13 cellular contexts compared by ENCODE assay signal in the genomic region with DNA sequence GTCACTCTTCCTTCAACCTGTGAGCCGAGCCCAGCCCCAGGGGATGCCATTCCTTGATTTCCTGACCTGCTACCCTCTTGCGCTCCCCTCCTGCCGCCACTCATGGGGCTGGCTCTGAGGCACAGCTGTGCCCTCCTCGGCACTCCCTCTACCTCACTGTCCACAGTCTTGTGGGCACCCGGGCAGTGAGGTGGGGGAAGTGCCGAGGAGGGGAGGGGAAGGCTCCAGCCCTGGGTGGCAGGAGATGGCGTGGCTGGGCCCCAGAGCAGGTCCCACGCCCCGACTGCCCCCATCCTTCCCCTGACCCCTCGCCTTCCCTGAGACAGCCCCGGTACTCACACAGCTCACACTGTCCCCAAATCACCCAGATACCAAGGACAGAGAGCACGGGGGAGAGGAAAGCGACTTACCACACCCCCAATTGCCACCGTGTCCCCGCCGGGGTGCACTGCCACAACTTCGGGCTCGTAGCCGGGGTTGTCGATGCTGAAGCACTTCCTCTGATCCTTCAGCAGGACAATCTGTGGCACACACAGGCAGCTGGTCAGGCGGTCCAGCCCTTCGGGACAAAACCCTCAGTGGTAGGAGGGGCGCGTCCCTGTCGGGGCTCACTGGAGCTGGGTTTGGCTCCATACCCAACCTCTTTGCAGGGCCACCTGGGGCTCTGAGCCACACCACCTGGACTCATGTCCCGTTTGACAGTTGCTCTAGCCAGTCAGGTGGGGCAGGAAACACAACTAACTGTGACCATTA. TPM values are rescaled to one million over a fixed set of nuclear protein-coding genes. Genes with fewer than 3 reads are reported as not detected.
DNase-seq lines count a peak whose midpoint lies in the region; ATAC-seq, FAIRE-seq and TF ChIP-seq lines count a peak whose summit lies in the region.
"Had no signal": no experiment of that assay in that cellular context is flagged by ENCODE, and none has a peak within 500 bp of the region (broad histone marks: within the 10 kb centered on the region; RNA-seq: fewer than 3 reads in every experiment).

No MANE protein-coding gene starts in this region.

- intact Hi-C loops in right lobe of liver (cut with DNase I): no loop called here

- WGBS in right lobe of liver (ENCODE audit: insufficient coverage, low coverage, low lambda C conversion rate, missing lambda C conversion rate): 87% methylated on average over 11 of the region's 26 CpGs
- 85 to 93% methylated on average over 10 to 22 of the region's 26 CpGs for WGBS in upper lobe of left lung, 2 donors
- WGBS in hepatocyte (ENCODE audit: low lambda C conversion rate, missing lambda C conversion rate): 98% methylated on average over 23 of the region's 26 CpGs

- no peak for FAIRE-seq in astrocyte (lab: Jason Lieb, UNC)

- H3K4me2 ChIP-seq in astrocyte (ENCODE audit: low read length) (no peak overlapping the region), hepatocyte (no peak overlapping the region)

- CTCF ChIA-PET in activated naive CD4-positive, alpha-beta T cell treated with anti-CD3 and anti-CD28 coated beads, Interleukin-2, amount 10 ng/mL, durations not matched to agents 7 days and 5 days (lab: Charles Lee): no interaction called here

- no peak for DNase-seq in activated naive CD4-positive, alpha-beta T cell treated with anti-CD3 and anti-CD28 coated beads, Interleukin-2, amount 10 ng/mL, durations not matched to agents 7 days and 5 days
- no peak for DNase-seq in activated naive CD4-positive, alpha-beta T cell treated with Interleukin-2 at 50 U/mL for 16 hours
- DNase-seq in astrocyte (ENCODE audit: low read depth): no peak
- DNase-seq in right lobe of liver: peak in 2 of 3 donors; percentile 44
- DNase-seq in upper lobe of left lung: peak in 1 of 2 donors; percentile 18
- no peak for DNase-seq in effector CD4-positive, alpha-beta T cell
- no peak for DNase-seq in nucleus accumbens (lab: John Stamatoyannopoulos, UW)
- DNase-seq in hepatocyte (ENCODE audit: low spot score): no peak
- DNase-seq: KG1, mesendoderm, NCI-H146, SIG-M5 had no signal

- peaks cover 87% of the 10 kb centered on the region for H3K36me3 ChIP-seq in astrocyte (ENCODE audit: insufficient read depth, low read length)
- H3K36me3 ChIP-seq in right lobe of liver: peaks cover 13 to 84% (median 41%) of the 10 kb centered on the region in 4 donors
- peaks cover 80 to 100% (median 99%) of the 10 kb centered on the region in 4 donors for H3K36me3 ChIP-seq in upper lobe of left lung
- H3K36me3 ChIP-seq in hepatocyte (replicated peaks; ENCODE audit: insufficient read depth, low read depth): no peaks in the 10 kb centered on the region

- H3K9me3 ChIP-seq in astrocyte (ENCODE audit: insufficient read depth, low read depth, low read length) (no peaks in the 10 kb centered on the region), right lobe of liver (no peaks in the 10 kb centered on the region), upper lobe of left lung (no peaks in the 10 kb centered on the region), hepatocyte (ENCODE audit: low read depth) (no peaks in the 10 kb centered on the region)
- H3K9me3 ChIP-seq: breast epithelium had no signal

- no peaks in the 10 kb centered on the region for H3K4me1 Mint-ChIP-seq in activated naive CD4-positive, alpha-beta T cell treated with anti-CD3 and anti-CD28 coated beads, Interleukin-2, amount 10 ng/mL, durations not matched to agents 7 days and 5 days
- H3K4me1 Mint-ChIP-seq in astrocyte (ENCODE audit: low read depth, unreplicated experiment): peaks cover 25% of the 10 kb centered on the region

- H4K20me1 ChIP-seq in astrocyte (ENCODE audit: insufficient read depth, low read length) (peaks cover 99% of the 10 kb centered on the region), hepatocyte (ENCODE audit: insufficient read depth, poor library complexity, severe bottlenecking) (no peaks in the 10 kb centered on the region)

- H3K4me1 ChIP-seq in astrocyte (ENCODE audit: insufficient read depth, low read length) (peaks cover 18% of the 10 kb centered on the region), right lobe of liver (peaks cover 0 to 19% (median 0%) of the 10 kb centered on the region in 4 donors), upper lobe of left lung (peaks cover 9 to 16% (median 14%) of the 10 kb centered on the region in 4 donors), hepatocyte (ENCODE audit: insufficient read depth) (no peaks in the 10 kb centered on the region)

- H3K4me3 Mint-ChIP-seq in activated naive CD4-positive, alpha-beta T cell treated with anti-CD3 and anti-CD28 coated beads, Interleukin-2, amount 10 ng/mL, durations not matched to agents 7 days and 5 days: no peak overlapping the region
- H3K4me3 Mint-ChIP-seq in astrocyte (ENCODE audit: unreplicated experiment): no peak overlapping the region

- H2AFZ ChIP-seq in astrocyte (ENCODE audit: low read depth, low read length): no peak overlapping the region
- H2AFZ ChIP-seq in hepatocyte: no peak overlapping the region

- H3K27ac ChIP-seq in astrocyte (ENCODE audit: low read depth, low read length): peak overlapping the region; percentile 29
- no peak overlapping the region for H3K27ac ChIP-seq in right lobe of liver
- H3K27ac ChIP-seq in upper lobe of left lung: peak overlapping the region; percentile 60 to 85 (median 73)
- H3K27ac ChIP-seq in hepatocyte: no peak overlapping the region

- ATAC-seq in right lobe of liver (no peak), upper lobe of left lung (ENCODE audit: low FRiP score in 2 of 2) (no peak)

- TF ChIP-seq POLR2A in right lobe of liver (IDR thresholded peaks at IDR 0.05) (no peak), upper lobe of left lung (IDR thresholded peaks at IDR 0.05) (no peak)

- H3K9ac ChIP-seq in astrocyte (ENCODE audit: low read length): no peak overlapping the region

- TF ChIP-seq CTCF in astrocyte (IDR thresholded peaks at IDR 0.05; ENCODE audit: insufficient read depth, low read depth, low read length) (no peak), right lobe of liver (IDR thresholded peaks at IDR 0.05) (no peak), upper lobe of left lung (IDR thresholded peaks at IDR 0.05) (no peak), hepatocyte (IDR thresholded peaks at IDR 0.05; ENCODE audit: poor library complexity) (no peak)

- H3K27ac Mint-ChIP-seq in activated naive CD4-positive, alpha-beta T cell treated with anti-CD3 and anti-CD28 coated beads, Interleukin-2, amount 10 ng/mL, durations not matched to agents 7 days and 5 days: peak overlapping the region; percentile 34
- no peak overlapping the region for H3K27ac Mint-ChIP-seq in astrocyte (ENCODE audit: unreplicated experiment)

- no peaks in the 10 kb centered on the region for H3K9me2 ChIP-seq in hepatocyte (replicated peaks; ENCODE audit: insufficient read depth)

- H3K9me3 Mint-ChIP-seq in activated naive CD4-positive, alpha-beta T cell treated with anti-CD3 and anti-CD28 coated beads, Interleukin-2, amount 10 ng/mL, durations not matched to agents 7 days and 5 days: no peaks in the 10 kb centered on the region
- H3K9me3 Mint-ChIP-seq in astrocyte (ENCODE audit: unreplicated experiment): peaks cover 2% of the 10 kb centered on the region

- H3K27me3 ChIP-seq in astrocyte (ENCODE audit: insufficient read depth, low read length): no peaks in the 10 kb centered on the region
- H3K27me3 ChIP-seq in right lobe of liver: no peaks in the 10 kb centered on the region
- no peaks in the 10 kb centered on the region for H3K27me3 ChIP-seq in upper lobe of left lung
- no peaks in the 10 kb centered on the region for H3K27me3 ChIP-seq in hepatocyte
- H3K27me3 ChIP-seq: breast epithelium had no signal

- no peaks in the 10 kb centered on the region for H3K27me3 Mint-ChIP-seq in activated naive CD4-positive, alpha-beta T cell treated with anti-CD3 and anti-CD28 coated beads, Interleukin-2, amount 10 ng/mL, durations not matched to agents 7 days and 5 days
- H3K27me3 Mint-ChIP-seq in astrocyte (ENCODE audit: low read depth, unreplicated experiment): no peaks in the 10 kb centered on the region

- TF ChIP-seq EP300 in upper lobe of left lung (IDR thresholded peaks at IDR 0.05): no peak

- H3K79me2 ChIP-seq in astrocyte (ENCODE audit: insufficient read depth, low read length): peaks cover 80% of the 10 kb centered on the region
- H3K79me2 ChIP-seq in hepatocyte: no peaks in the 10 kb centered on the region

- H3K36me3 Mint-ChIP-seq in activated naive CD4-positive, alpha-beta T cell treated with anti-CD3 and anti-CD28 coated beads, Interleukin-2, amount 10 ng/mL, durations not matched to agents 7 days and 5 days: peaks cover 67% of the 10 kb centered on the region
- peaks cover 26% of the 10 kb centered on the region for H3K36me3 Mint-ChIP-seq in astrocyte (ENCODE audit: low read depth, unreplicated experiment)

- no peak overlapping the region for H3K4me3 ChIP-seq in astrocyte (ENCODE audit: insufficient read depth, low read depth, low read length)
- H3K4me3 ChIP-seq in right lobe of liver: no peak overlapping the region
- H3K4me3 ChIP-seq in upper lobe of left lung: no peak overlapping the region
- H3K4me3 ChIP-seq in hepatocyte: no peak overlapping the region
- H3K4me3 ChIP-seq: breast epithelium had no signal

RNA-seq across cellular contexts. Expression of a gene that starts 37.9 kb away (rescaled TPM):
- 558 and 620 TPM in 2 replicates for total RNA-seq in astrocyte
- total RNA-seq in right lobe of liver: 100 to 1,000 TPM in 1 of 6 experiments, 10 to 100 TPM in 5; 65.1 to 149 (median 76.4) TPM
- 100 to 1,000 TPM; 135 to 307 (median 183) TPM for total RNA-seq in upper lobe of left lung
- total RNA-seq in hepatocyte: 169 and 176 TPM in 2 replicates
- polyA plus RNA-seq in hepatocyte: 177 and 179 TPM in 2 replicates

RNA-seq across cellular contexts. Expression of a gene that starts 57.4 kb away (rescaled TPM):
- total RNA-seq in astrocyte (0.54 and 0.62 TPM in 2 replicates), right lobe of liver (10 to 100 TPM; 16.1 to 25.0 (median 19.8) TPM), upper lobe of left lung (10 to 100 TPM in 3 of 6 donors, 1 to 10 TPM in 3; 5.4 to 25.1 (median 13.0) TPM), hepatocyte (2.7 and 6.2 TPM in 2 replicates)
- polyA plus RNA-seq in hepatocyte: 7.1 and 7.8 TPM in 2 replicates

Comparison
In these comparisons a context has a peak if more than half of its experiments do, and no peak if none do; other contexts are left out.
1. DNase-seq: peak in right lobe of liver (2 of 3); none in activated naive CD4-positive, alpha-beta T cell treated with anti-CD3 and anti-CD28 coated beads, Interleukin-2, amount 10 ng/mL, durations not matched to agents 7 days and 5 days (single experiment), activated naive CD4-positive, alpha-beta T cell treated with Interleukin-2 at 50 U/mL for 16 hours (single experiment), astrocyte (single experiment), effector CD4-positive, alpha-beta T cell (single experiment), nucleus accumbens (0 of 56) and hepatocyte (single experiment).
2. H3K27ac ChIP-seq: peak in astrocyte (single experiment) and upper lobe of left lung (4 of 4); none in right lobe of liver (0 of 3) and hepatocyte (single experiment).